8 cellular contexts compared by ENCODE assay signal in the genomic region with DNA sequence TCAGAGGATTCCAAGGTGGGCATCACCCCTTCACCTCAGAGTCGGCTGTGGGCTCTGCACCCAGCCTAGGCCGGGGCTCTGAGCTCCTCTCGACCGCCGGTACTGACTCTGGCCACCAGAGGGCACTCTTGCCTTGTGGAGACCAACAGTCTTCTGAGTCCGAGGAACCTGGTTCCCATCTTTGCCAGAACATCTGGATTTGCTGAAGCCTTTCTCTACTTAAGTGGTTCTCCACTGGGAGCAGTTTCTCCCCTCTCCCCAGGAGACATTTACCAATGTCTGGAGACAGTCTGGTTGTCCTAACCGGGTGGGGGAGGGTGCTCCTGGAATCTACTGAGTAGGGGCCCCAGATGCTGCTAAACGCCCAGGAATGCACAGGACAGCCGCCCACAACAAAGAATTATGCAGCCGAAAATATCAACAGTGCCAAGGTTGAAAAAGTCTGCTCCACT. TPM values are rescaled to one million over a fixed set of nuclear protein-coding genes. Genes with fewer than 3 reads are reported as not detected.
A peak's percentile ranks its signal among the peaks of the same experiment; 100 is the strongest.
DNase-seq lines count a peak whose midpoint lies in the region; ATAC-seq lines count a peak whose summit lies in the region.

No MANE protein-coding gene starts in this region.

- H3K9me3 Mint-ChIP-seq in effector memory CD8-positive, alpha-beta T cell = no peaks in the 10 kb centered on the region

- H3K18ac ChIP-seq in mesenchymal stem cell (ENCODE audit: low read depth in 1 of 2, low read length in 2 of 2) = no peak overlapping the region

- no peak overlapping the region for H2BK12ac ChIP-seq in mesenchymal stem cell (ENCODE audit: low read length in 2 of 2)

- H2AFZ ChIP-seq in mesenchymal stem cell (ENCODE audit: low read depth, low read length) = no peak overlapping the region

- H3K4me3 ChIP-seq in mesenchymal stem cell (ENCODE audit: insufficient read depth in 1 of 2, low read depth in 1 of 2, low read length in 2 of 2) = peak overlapping the region in 1 of 2 experiments; percentile 42

- DNase-seq in COLO668 (lab: John Stamatoyannopoulos, UW; ENCODE audit: unreplicated experiment) = peak; percentile 85
- DNase-seq in NOMO-1 treated with DMSO at 0.1 percent for 48 hours (lab: John Stamatoyannopoulos, UW; ENCODE audit: unreplicated experiment) = peak; percentile 48
- DNase-seq in activated CD8-positive, alpha-beta memory T cell treated with anti-CD3 and anti-CD28 coated beads for 24 hours = peak; percentile 97
- DNase-seq in effector memory CD8-positive, alpha-beta T cell = peak; percentile 88 to 90 (median 89)
- DNase-seq in mesenchymal stem cell = peak; percentile 84
- peak; percentile 86 for DNase-seq in stimulated activated CD8-positive, alpha-beta memory T cell treated with anti-CD3 and anti-CD28 coated beads, Interleukin-15, amount 100 ng/mL, for 1 hour (ENCODE audit: low read depth)

- H3K14ac ChIP-seq in mesenchymal stem cell (ENCODE audit: low read length in 2 of 2) = no peak overlapping the region

- ATAC-seq in HG03442 (IDR thresholded peaks at IDR 0.05; ENCODE audit: unreplicated experiment) (peak; percentile 47), HG03097 (IDR thresholded peaks at IDR 0.05; ENCODE audit: low FRiP score, unreplicated experiment) (no peak)
- peak; percentile 88 for ATAC-seq in effector memory CD8-positive, alpha-beta T cell (replicated peaks)

- no peak overlapping the region for H3K4ac ChIP-seq in mesenchymal stem cell (ENCODE audit: low read depth in 1 of 2, low read length in 2 of 2)

- no peak overlapping the region for H4K91ac ChIP-seq in mesenchymal stem cell (ENCODE audit: low read length)

- H3K27me3 ChIP-seq in mesenchymal stem cell (ENCODE audit: control insufficient read depth in 1 of 2, insufficient read depth in 1 of 2, low read length in 2 of 2) = peaks cover 4% of the 10 kb centered on the region in 2 experiments

- H3K9me3 ChIP-seq in mesenchymal stem cell (ENCODE audit: control insufficient read depth, low read length) = no peaks in the 10 kb centered on the region

- H2BK5ac ChIP-seq in mesenchymal stem cell (ENCODE audit: low read depth, low read length, poor library complexity, severe bottlenecking) = no peak overlapping the region

- H2BK120ac ChIP-seq in mesenchymal stem cell (ENCODE audit: low read depth, low read length) = no peak overlapping the region

- H3K4me3 Mint-ChIP-seq in effector memory CD8-positive, alpha-beta T cell = no peak overlapping the region

- H3K27ac Mint-ChIP-seq in effector memory CD8-positive, alpha-beta T cell = no peak overlapping the region

- no peak overlapping the region for H2BK15ac ChIP-seq in mesenchymal stem cell (ENCODE audit: low read depth, poor library complexity, severe bottlenecking)

- H3K79me1 ChIP-seq in mesenchymal stem cell (replicated peaks; ENCODE audit: low read length, poor library complexity, severe bottlenecking) = no peaks in the 10 kb centered on the region

- H3K4me1 Mint-ChIP-seq in effector memory CD8-positive, alpha-beta T cell (ENCODE audit: low read depth in 2 of 2) = peaks cover 2 to 3% of the 10 kb centered on the region in 2 donors

- H3K9ac ChIP-seq in mesenchymal stem cell (ENCODE audit: low read length) = peak overlapping the region; percentile 14

- H3K36me3 Mint-ChIP-seq in effector memory CD8-positive, alpha-beta T cell (ENCODE audit: insufficient read depth) = peaks cover 1% of the 10 kb centered on the region

- 11% methylated on average over 10 of the region's 10 CpGs for WGBS in mesenchymal stem cell

- no peak overlapping the region for H2AK5ac ChIP-seq in mesenchymal stem cell (ENCODE audit: low read length, severe bottlenecking)

- H3K27ac ChIP-seq in mesenchymal stem cell (ENCODE audit: low read length, poor library complexity, severe bottlenecking) = no peak overlapping the region

- peaks cover 5 to 8% of the 10 kb centered on the region in 2 donors for H3K27me3 Mint-ChIP-seq in effector memory CD8-positive, alpha-beta T cell

- H3K36me3 ChIP-seq in mesenchymal stem cell (ENCODE audit: control insufficient read depth in 1 of 2, insufficient read depth in 2 of 2, low read depth in 1 of 2, low read length in 2 of 2) = no peaks in the 10 kb centered on the region

- H4K8ac ChIP-seq in mesenchymal stem cell (ENCODE audit: low read length) = no peak overlapping the region

- H3K4me2 ChIP-seq in mesenchymal stem cell (ENCODE audit: low read length, poor library complexity, severe bottlenecking) = peak overlapping the region; percentile 39

- no peak overlapping the region for H3K23ac ChIP-seq in mesenchymal stem cell (ENCODE audit: low read length in 2 of 2)

- H3K4me1 ChIP-seq in mesenchymal stem cell (ENCODE audit: control insufficient read depth, insufficient read depth, low read depth, low read length) = peaks cover 2% of the 10 kb centered on the region

RNA-seq across cellular contexts. Expression of gene ETV3L, which starts 9.4 kb away (rescaled TPM):
- not detected for polyA plus RNA-seq in mesenchymal stem cell (2013, experiment 1 of 2)
- not detected for polyA plus RNA-seq in mesenchymal stem cell (2013, experiment 2 of 2)

RNA-seq across cellular contexts. Expression of gene ARHGEF11, which starts 44.7 kb away (rescaled TPM):
- polyA plus RNA-seq in mesenchymal stem cell (2013, experiment 1 of 2) = 12.4 TPM
- polyA plus RNA-seq in mesenchymal stem cell (2013, experiment 2 of 2) = 12.3 TPM

RNA-seq across cellular contexts. Expression of gene ETV3, which starts 48.0 kb away (rescaled TPM):
- 9.1 TPM for polyA plus RNA-seq in mesenchymal stem cell (2013, experiment 1 of 2)
- polyA plus RNA-seq in mesenchymal stem cell (2013, experiment 2 of 2) = 8.6 TPM
